Comparison of ENCODE assay signal across 9 cellular contexts in genomic region chr7:155069992-155070827, GRCh38. TPM values are rescaled to one million over a fixed set of nuclear protein-coding genes. Genes with fewer than 3 reads are reported as not detected.
DNase-seq lines count a peak whose midpoint lies in the region; ATAC-seq and FAIRE-seq lines count a peak whose summit lies in the region.
"Had no signal": no experiment of that assay in that cellular context is flagged by ENCODE, and none has a peak within 500 bp of the region (broad histone marks: within the 10 kb centered on the region; RNA-seq: fewer than 3 reads in every experiment).

HTR5A (plus strand) TSS chr7:155070324; CDS start chr7:155070900, 576 bp downstream.

- FAIRE-seq in GM18507 (lab: Jason Lieb, UNC): peak; percentile 46

- DNase-seq in GM18507 (ENCODE audit: extremely low spot score, insufficient read length, low read depth): peak; percentile 66
- peak; percentile 87 for DNase-seq in NCI-H1092 treated with DMSO at 0.1 percent for 48 hours (lab: John Stamatoyannopoulos, UW)
- peak; percentile 88 for DNase-seq in activated CD8-positive, alpha-beta memory T cell treated with anti-CD3 and anti-CD28 coated beads for 24 hours
- peak; percentile 64 for DNase-seq in effector CD8-positive, alpha-beta T cell (lab: John Stamatoyannopoulos, UW)
- DNase-seq in lung microvascular endothelial cell (ENCODE audit: low read depth in 2 of 2): peak; percentile 93 to 95
- DNase-seq in stimulated activated CD8-positive, alpha-beta memory T cell treated with anti-CD3 and anti-CD28 coated beads, Interleukin-15, amount 100 ng/mL, for 24 hours (ENCODE audit: low read depth): peak; percentile 50
- no peak for DNase-seq in NCI-H2196 treated with DMSO at 0.1 percent for 48 hours (lab: John Stamatoyannopoulos, UW; ENCODE audit: unreplicated experiment)

- ATAC-seq in HG02610 (IDR thresholded peaks at IDR 0.05; ENCODE audit: unreplicated experiment): peak; percentile 89

RNA-seq across cellular contexts. Expression of gene HTR5A, which starts in this region (rescaled TPM):
- not detected in 2 replicates for total RNA-seq in lung microvascular endothelial cell
- total RNA-seq: skeletal muscle tissue had no signal

Comparison
In these comparisons a context has a peak if more than half of its experiments do, and no peak if none do; other contexts are left out.
1. Peak in DNase-seq in lung microvascular endothelial cell; RNA of the gene not detected or under 1 TPM.